In genomic region chr21:15224346-15225086, GRCh38 we compare ENCODE assay signal across 15 cellular contexts.
DNase-seq lines count a peak whose midpoint lies in the region; ATAC-seq and TF ChIP-seq lines count a peak whose summit lies in the region.
"Had no signal": no experiment of that assay in that cellular context is flagged by ENCODE, and none has a peak within 500 bp of the region (broad histone marks: within the 10 kb centered on the region; RNA-seq: fewer than 3 reads in every experiment).

No MANE protein-coding gene starts in this region.

- CTCF ChIA-PET in activated CD8-positive, alpha-beta T cell treated with anti-CD3 and anti-CD28 coated beads for 36 hours (lab: Charles Lee), result no interaction called here

- H3K4me1 Mint-ChIP-seq in activated CD8-positive, alpha-beta T cell treated with anti-CD3 and anti-CD28 coated beads for 36 hours (ENCODE audit: low read depth), result peaks cover 2% of the 10 kb centered on the region
- H3K4me1 Mint-ChIP-seq: CD4-positive, CD25-positive, alpha-beta regulatory T cell had no signal

- no peak overlapping the region for H3K27ac Mint-ChIP-seq in activated CD8-positive, alpha-beta T cell treated with anti-CD3 and anti-CD28 coated beads for 36 hours

- no peaks in the 10 kb centered on the region for H3K36me3 Mint-ChIP-seq in activated CD8-positive, alpha-beta T cell treated with anti-CD3 and anti-CD28 coated beads for 36 hours (ENCODE audit: low read depth)
- H3K36me3 Mint-ChIP-seq: CD4-positive, CD25-positive, alpha-beta regulatory T cell had no signal

- no peak for TF ChIP-seq CTCF in AG09309 (IDR thresholded peaks at IDR 0.05; ENCODE audit: control insufficient read depth, insufficient read depth, low read depth, low read length, missing control alignments)
- TF ChIP-seq CTCF in brain microvascular endothelial cell (IDR thresholded peaks at IDR 0.05; ENCODE audit: low read depth, low read length, missing control alignments), result no peak
- no peak for TF ChIP-seq CTCF in activated CD8-positive, alpha-beta T cell treated with anti-CD3 and anti-CD28 coated beads for 36 hours (IDR thresholded peaks at IDR 0.05)
- TF ChIP-seq CTCF in GM13977 (IDR thresholded peaks at IDR 0.05; ENCODE audit: extremely low read depth, insufficient read depth, missing control alignments), result no peak

- POLR2A ChIA-PET in activated CD8-positive, alpha-beta T cell treated with anti-CD3 and anti-CD28 coated beads for 36 hours (lab: Charles Lee), result no interaction called here

- H3K27me3 ChIP-seq in brain microvascular endothelial cell (replicated peaks), result no peaks in the 10 kb centered on the region
- H3K27me3 ChIP-seq: gastrocnemius medialis had no signal

- in situ Hi-C loops in brain microvascular endothelial cell (cut with HindIII; ENCODE audit: low pct_ligation_motif_present, low sequenced_read_pairs) (no loop called here), GM13977 (cut with MboI; ENCODE audit: low pct_unique_long_range_greater_than_20kb, low sequenced_read_pairs, unreplicated experiment) (no loop called here)

- H3K27ac ChIP-seq in brain microvascular endothelial cell, result peak overlapping the region; percentile 77
- H3K27ac ChIP-seq: gastrocnemius medialis had no signal

- intact Hi-C loops in activated CD8-positive, alpha-beta T cell treated with anti-CD3 and anti-CD28 coated beads for 36 hours (cut with micrococcal nuclease), result no loop called here

- DNase-seq in AG09309 (ENCODE audit: low read depth), result peak; percentile 3
- DNase-seq in HPDE6-E6E7 (ENCODE audit: extremely low spot score), result peak; percentile 54
- peak; percentile 90 for DNase-seq in brain microvascular endothelial cell
- DNase-seq in kidney tubule cell (ENCODE audit: low spot score), result peak; percentile 97
- no peak for DNase-seq in activated CD8-positive, alpha-beta T cell treated with anti-CD3 and anti-CD28 coated beads for 36 hours
- no peak for DNase-seq in GM13977 (ENCODE audit: low spot score)
- DNase-seq in activated gamma-delta T cell treated with Interleukin-2 at 50 U/mL for 16 hours, result no peak
- DNase-seq: CD4-positive, CD25-positive, alpha-beta regulatory T cell; cerebellar nuclear complex; gastrocnemius medialis; left colon; NCI-H187; stimulated activated CD4-positive, alpha-beta T cell treated with anti-CD3 and anti-CD28 coated beads, Interleukin-15, amount 100 ng/mL, for 24 hours; stimulated activated CD8-positive, alpha-beta memory T cell treated with anti-CD3 and anti-CD28 coated beads, Interleukin-4, amount 100 ng/mL, for 48 hours had no signal

- H3K9me3 Mint-ChIP-seq in activated CD8-positive, alpha-beta T cell treated with anti-CD3 and anti-CD28 coated beads for 36 hours, result no peaks in the 10 kb centered on the region
- H3K9me3 Mint-ChIP-seq: CD4-positive, CD25-positive, alpha-beta regulatory T cell had no signal

- H3K4me3 ChIP-seq in AG09309 (ENCODE audit: control insufficient read depth, low read depth, low read length) (no peak overlapping the region), brain microvascular endothelial cell (ENCODE audit: low read depth, low read length) (no peak overlapping the region)
- H3K4me3 ChIP-seq: gastrocnemius medialis had no signal

- peaks cover 1% of the 10 kb centered on the region for H3K27me3 Mint-ChIP-seq in activated CD8-positive, alpha-beta T cell treated with anti-CD3 and anti-CD28 coated beads for 36 hours
- H3K27me3 Mint-ChIP-seq: CD4-positive, CD25-positive, alpha-beta regulatory T cell had no signal

- H3K36me3 ChIP-seq in brain microvascular endothelial cell (replicated peaks), result no peaks in the 10 kb centered on the region
- H3K36me3 ChIP-seq: gastrocnemius medialis had no signal

- ATAC-seq in activated CD8-positive, alpha-beta T cell treated with anti-CD3 and anti-CD28 coated beads for 36 hours, result no peak
- no peak for ATAC-seq in SK-N-SH treated with all-trans-retinoic acid at 6 μM for 48 hours
- ATAC-seq: gastrocnemius medialis, left colon had no signal

- no peak overlapping the region for H3K4me3 Mint-ChIP-seq in activated CD8-positive, alpha-beta T cell treated with anti-CD3 and anti-CD28 coated beads for 36 hours

TF ChIP-seq in SK-N-SH treated with all-trans-retinoic acid at 6 μM for 48 hours, 23 proteins besides CTCF, POLR2A, EP300 and RAD21 (continues in another document):
- TF ChIP-seq PATZ1 (CRISPR knock-in tag; IDR thresholded peaks at IDR 0.05; ENCODE audit: borderline replicate concordance), result no peak
- no peak for TF ChIP-seq ZFP3 (CRISPR knock-in tag; IDR thresholded peaks at IDR 0.05)
- TF ChIP-seq GLIS3 (CRISPR knock-in tag; IDR thresholded peaks at IDR 0.05), result no peak
- TF ChIP-seq, protein P1, sequence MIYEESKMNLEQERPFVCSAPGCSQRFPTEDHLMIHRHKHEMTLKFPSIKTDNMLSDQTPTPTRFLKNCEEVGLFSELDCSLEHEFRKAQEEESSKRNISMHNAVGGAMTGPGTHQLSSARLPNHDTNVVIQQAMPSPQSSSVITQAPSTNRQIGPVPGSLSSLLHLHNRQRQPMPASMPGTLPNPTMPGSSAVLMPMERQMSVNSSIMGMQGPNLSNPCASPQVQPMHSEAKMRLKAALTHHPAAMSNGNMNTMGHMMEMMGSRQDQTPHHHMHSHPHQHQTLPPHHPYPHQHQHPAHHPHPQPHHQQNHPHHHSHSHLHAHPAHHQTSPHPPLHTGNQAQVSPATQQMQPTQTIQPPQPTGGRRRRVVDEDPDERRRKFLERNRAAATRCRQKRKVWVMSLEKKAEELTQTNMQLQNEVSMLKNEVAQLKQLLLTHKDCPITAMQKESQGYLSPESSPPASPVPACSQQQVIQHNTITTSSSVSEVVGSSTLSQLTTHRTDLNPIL (CRISPR knock-in tag; IDR thresholded peaks at IDR 0.05; ENCODE audit: low read depth), result no peak
- TF ChIP-seq SNAI2 (CRISPR knock-in tag; IDR thresholded peaks at IDR 0.05), result no peak
- no peak for TF ChIP-seq POU6F1 (CRISPR knock-in tag; IDR thresholded peaks at IDR 0.05; ENCODE audit: borderline replicate concordance, low read depth)
- no peak for TF ChIP-seq TSHZ2 (CRISPR knock-in tag; IDR thresholded peaks at IDR 0.05)
- no peak for TF ChIP-seq ZC3H10 (CRISPR knock-in tag; IDR thresholded peaks at IDR 0.05)
- TF ChIP-seq PPARA (CRISPR knock-in tag; IDR thresholded peaks at IDR 0.05; ENCODE audit: borderline replicate concordance), result no peak
- no peak for TF ChIP-seq ISL1 (CRISPR knock-in tag; IDR thresholded peaks at IDR 0.05)
- TF ChIP-seq ZNF8 (CRISPR knock-in tag; IDR thresholded peaks at IDR 0.05), result no peak
- TF ChIP-seq ZNF70 (CRISPR knock-in tag; IDR thresholded peaks at IDR 0.05), result no peak

Comparison
In these comparisons a context has a peak if more than half of its experiments do, and no peak if none do; other contexts are left out.
1. DNase-seq: peak in AG09309 (single experiment), HPDE6-E6E7 (single experiment), brain microvascular endothelial cell (single experiment) and kidney tubule cell (single experiment); none in activated CD8-positive, alpha-beta T cell treated with anti-CD3 and anti-CD28 coated beads for 36 hours (single experiment), GM13977 (single experiment) and activated gamma-delta T cell treated with Interleukin-2 at 50 U/mL for 16 hours (single experiment).